6 cellular contexts compared by ENCODE assay signal in the genomic region with DNA sequence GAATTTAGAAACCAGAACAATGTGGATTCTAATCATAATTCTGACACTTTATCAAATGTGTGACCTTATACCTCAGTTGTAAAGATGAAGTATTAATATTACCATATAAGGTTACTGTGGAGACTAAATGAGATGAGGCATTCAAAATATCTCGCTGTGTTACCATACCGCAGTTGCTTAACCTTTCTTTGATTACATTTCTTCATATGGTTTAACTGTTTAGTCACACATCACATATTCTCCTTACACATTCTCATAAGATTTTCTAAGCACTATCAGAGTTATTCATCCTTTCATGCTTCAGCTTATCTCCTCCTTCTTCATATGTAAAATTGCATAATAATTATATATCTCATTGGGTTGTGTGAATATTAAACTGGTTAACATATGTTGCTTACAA.
"Had no signal": no experiment of that assay in that cellular context is flagged by ENCODE, and none has a peak within 500 bp of the region (broad histone marks: within the 10 kb centered on the region; RNA-seq: fewer than 3 reads in every experiment).

No MANE protein-coding gene starts in this region.

- H3K36me3 ChIP-seq: HAP-1 had no signal

- H3K4me3 ChIP-seq: GM23248, HAP-1, K562 had no signal

- H3K27ac ChIP-seq: GM23248 had no signal

- ATAC-seq: HepG2, K562 had no signal

- H2AFZ ChIP-seq: GM23248 had no signal

- H3K9ac ChIP-seq: GM23248 had no signal

- H3K4me1 ChIP-seq: HAP-1 had no signal

- H3K9me3 ChIP-seq: HAP-1 had no signal

- DNase-seq: GM23248, GOT3, H7 had no signal
